In the genomic region with DNA sequence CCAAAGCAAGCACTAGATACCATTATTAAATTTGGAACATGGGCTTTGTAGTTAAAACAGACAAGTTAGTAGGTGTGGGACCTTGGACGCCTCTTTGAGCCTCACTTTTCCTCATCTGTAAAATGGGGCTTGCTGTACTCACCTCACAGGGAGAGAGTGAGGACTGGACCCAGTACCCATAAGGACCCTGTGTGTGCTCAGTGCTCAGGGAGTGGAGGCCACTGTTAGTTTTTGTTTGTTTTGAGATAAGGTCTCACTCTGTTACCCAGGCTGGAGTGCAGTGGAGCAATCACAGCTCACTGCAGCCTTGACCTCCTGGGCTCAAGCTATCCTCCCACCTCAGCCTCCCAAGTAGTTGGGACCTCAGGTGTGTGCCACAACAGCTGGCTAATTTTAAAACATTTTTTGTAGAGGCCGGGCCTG, we compare ENCODE assay signal across 34 cellular contexts. TPM values are rescaled to one million over a fixed set of nuclear protein-coding genes. Genes with fewer than 3 reads are reported as not detected.
"Had no signal": no experiment of that assay in that cellular context is flagged by ENCODE, and none has a peak within 500 bp of the region (broad histone marks: within the 10 kb centered on the region; RNA-seq: fewer than 3 reads in every experiment).

No MANE protein-coding gene starts in this region.

- H3K36me3 ChIP-seq: adrenal gland, ascending aorta, brain microvascular endothelial cell, breast epithelium, cardiac muscle cell had no signal

- H3K4me3 ChIP-seq: adrenal gland, ascending aorta, body of pancreas, breast epithelium, cardiac muscle cell had no signal

- H3K27me3 ChIP-seq: adrenal gland, ascending aorta, body of pancreas, brain microvascular endothelial cell, breast epithelium, cardiac muscle cell had no signal

- ATAC-seq: activated naive CD4-positive, alpha-beta T cell treated with anti-CD3 and anti-CD28 coated beads, Interleukin-2, amount 50 U/mL, for 72 hours; activated naive CD8-positive, alpha-beta T cell treated with anti-CD3 and anti-CD28 coated beads, Interleukin-2, amount 50 U/mL, for 24 hours; activated T-cell treated with anti-CD3 and anti-CD28 coated beads, Interleukin-2, amount 50 U/mL, for 4 hours; activated T-cell treated with anti-CD3 and anti-CD28 coated beads, Interleukin-2, amount 50 U/mL, for 72 hours; activated T-helper 17 cell treated with anti-CD3 and anti-CD28 coated beads, Interleukin-2, amount 50 U/mL, for 72 hours; body of pancreas had no signal

- FAIRE-seq: astrocyte, bronchial epithelial cell had no signal

- H3K4me1 ChIP-seq: breast epithelium had no signal

- H3K27ac ChIP-seq: adrenal gland, ascending aorta, body of pancreas, brain microvascular endothelial cell, breast epithelium, cardiac muscle cell had no signal

- DNase-seq: activated effector memory CD4-positive, alpha-beta T cell treated with anti-CD3 and anti-CD28 coated beads, Interleukin-2, amount 50 U/mL, for 16 hours; activated effector memory CD4-positive, alpha-beta T cell treated with Interleukin-2 at 50 U/mL for 16 hours; activated gamma-delta T cell; activated gamma-delta T cell treated with Interleukin-2 at 50 U/mL for 16 hours; activated naive CD4-positive, alpha-beta T cell; activated naive CD4-positive, alpha-beta T cell treated with anti-CD3 and anti-CD28 coated beads for 36 hours; activated naive CD4-positive, alpha-beta T cell treated with anti-CD3 and anti-CD28 coated beads, Interleukin-2, amount 10 ng/mL, durations not matched to agents 7 days and 5 days; activated naive CD4-positive, alpha-beta T cell treated with anti-CD3 and anti-CD28 coated beads, Interleukin-2, amount 50 U/mL, for 16 hours; activated naive CD4-positive, alpha-beta T cell treated with Interleukin-2 at 50 U/mL for 16 hours; activated naive CD8-positive, alpha-beta T cell treated with anti-CD3 and anti-CD28 coated beads for 36 hours; activated naive CD8-positive, alpha-beta T cell treated with anti-CD3 and anti-CD28 coated beads, Interleukin-2, amount 10 ng/mL, durations not matched to agents 7 days and 5 days; activated naive CD8-positive, alpha-beta T cell treated with anti-CD3 and anti-CD28 coated beads, Interleukin-2, amount 50 U/mL, for 24 hours; activated T-cell treated with anti-CD3 and anti-CD28 coated beads, Interleukin-2, amount 50 U/mL, for 24 hours; activated T-cell treated with anti-CD3 and anti-CD28 coated beads, Interleukin-2, amount 50 U/mL, for 4 hours; activated T-cell treated with anti-CD3 and anti-CD28 coated beads, Interleukin-2, amount 50 U/mL, for 48 hours; activated T-cell treated with anti-CD3 and anti-CD28 coated beads, Interleukin-2, amount 50 U/mL, for 72 hours; adrenal gland; amniotic stem cell; amygdala; anterior cingulate cortex; aorta; body of pancreas; brain microvascular endothelial cell; caudate nucleus; central memory CD4-positive, alpha-beta T cell; cerebellar nuclear complex had no signal

- H3K9me3 ChIP-seq: adrenal gland, ascending aorta, body of pancreas, breast epithelium had no signal

RNA-seq across cellular contexts. Expression of a gene that starts 8.9 kb away (rescaled TPM):
- total RNA-seq: activated naive CD4-positive, alpha-beta T cell treated with anti-CD3 and anti-CD28 coated beads for 36 hours; ascending aorta; body of pancreas; cardiac muscle cell; cerebellum had no signal
- polyA plus RNA-seq: cardiac muscle cell had no signal
